In genomic region chr16:89289428-89290395, GRCh38 we compare ENCODE assay signal across 1 cellular context.
TF ChIP-seq lines count a peak whose summit lies in the region.

No MANE protein-coding gene starts in this region.

TF ChIP-seq in HepG2, 621 proteins besides CTCF, POLR2A, EP300 and RAD21 (continued from another document and continues in another):
- TF ChIP-seq MIER2 (CRISPR knock-in tag; IDR thresholded peaks at IDR 0.05) (0 out of 2 replicates have a peak, but pooled peaks have one; percentile 20), PLSCR1 (CRISPR knock-in tag; IDR thresholded peaks at IDR 0.05; ENCODE audit: borderline replicate concordance) (no peak), PPARG (CRISPR knock-in tag; conservative IDR thresholded peaks at IDR 0.05) (peak; percentile 38; the same call in 1 of the 2 replicates), REST (IDR thresholded peaks at IDR 0.05; ENCODE audit: borderline replicate concordance in 1 of 2, low read depth in 1 of 2, low read length in 2 of 2) (no peak), ZNF687 (CRISPR knock-in tag; IDR thresholded peaks at IDR 0.05) (peak; percentile 50; the same call in 1 of the 2 replicates), MIER3 (CRISPR knock-in tag; IDR thresholded peaks at IDR 0.05; ENCODE audit: borderline replicate concordance) (no peak), PRDM15 (CRISPR knock-in tag; IDR thresholded peaks at IDR 0.05) (peak; percentile 99), SAP130 (CRISPR knock-in tag; IDR thresholded peaks at IDR 0.05; ENCODE audit: low read depth) (peak; percentile 62), HINFP (CRISPR knock-in tag; IDR thresholded peaks at IDR 0.05; ENCODE audit: low read depth) (0 out of 2 replicates have a peak, but pooled peaks have one; percentile 30), DMTF1 (CRISPR knock-in tag; IDR thresholded peaks at IDR 0.05) (no peak), ZNF296 (CRISPR knock-in tag; conservative IDR thresholded peaks at IDR 0.05) (peak; percentile 62; the same call in 1 of the 2 replicates), ZNF512B (CRISPR knock-in tag; IDR thresholded peaks at IDR 0.05; ENCODE audit: borderline replicate concordance) (no peak), ZFP91 (CRISPR knock-in tag; IDR thresholded peaks at IDR 0.05; ENCODE audit: borderline replicate concordance) (0 out of 2 replicates have a peak, but pooled peaks have one; percentile 36), NFKB2 (CRISPR knock-in tag; IDR thresholded peaks at IDR 0.05; ENCODE audit: borderline replicate concordance) (no peak), AKAP8 (CRISPR knock-in tag; IDR thresholded peaks at IDR 0.05) (0 out of 2 replicates have a peak, but pooled peaks have one; percentile 33), KMT2B (CRISPR knock-in tag; IDR thresholded peaks at IDR 0.05) (0 out of 2 replicates have a peak, but pooled peaks have one; percentile 35), SUZ12 (IDR thresholded peaks at IDR 0.05; ENCODE audit: low read depth, low read length) (0 out of 2 replicates have a peak, but pooled peaks have one; percentile 19), ZNF558 (CRISPR knock-in tag; IDR thresholded peaks at IDR 0.05; ENCODE audit: borderline replicate concordance) (0 out of 2 replicates have a peak, but pooled peaks have one; percentile 38), ZNF281 (CRISPR knock-in tag; IDR thresholded peaks at IDR 0.05; ENCODE audit: borderline replicate concordance) (peak; percentile 12; the same call in 1 of the 2 replicates), SRSF4 (IDR thresholded peaks at IDR 0.05; ENCODE audit: low read depth, low read length, poor library complexity, severe bottlenecking) (no peak)
